Comparison of ENCODE assay signal across 20 cellular contexts in genomic region chr6:166849762-166850181, GRCh38.
DNase-seq lines count a peak whose midpoint lies in the region; ATAC-seq and TF ChIP-seq lines count a peak whose summit lies in the region.
"Had no signal": no experiment of that assay in that cellular context is flagged by ENCODE, and none has a peak within 500 bp of the region (broad histone marks: within the 10 kb centered on the region; RNA-seq: fewer than 3 reads in every experiment).

No MANE protein-coding gene starts in this region.

- TF ChIP-seq POLR2A in vagina (IDR thresholded peaks at IDR 0.05) = no peak

- H3K4me1 Mint-ChIP-seq in memory B cell = peaks cover 6% of the 10 kb centered on the region
- no peaks in the 10 kb centered on the region for H3K4me1 Mint-ChIP-seq in CD4-positive, alpha-beta T cell (ENCODE audit: low read depth)
- H3K4me1 Mint-ChIP-seq in activated CD4-positive, alpha-beta T cell treated with anti-CD3 and anti-CD28 coated beads, Interleukin-2, amount 10 ng/mL, durations not matched to agents 7 days and 5 days = peaks cover 3% of the 10 kb centered on the region
- H3K4me1 Mint-ChIP-seq: natural killer cell had no signal

- peaks cover 13% of the 10 kb centered on the region for H3K9me3 Mint-ChIP-seq in memory B cell
- H3K9me3 Mint-ChIP-seq in CD4-positive, alpha-beta T cell = peaks cover 2% of the 10 kb centered on the region
- peaks cover 7% of the 10 kb centered on the region for H3K9me3 Mint-ChIP-seq in activated CD4-positive, alpha-beta T cell treated with anti-CD3 and anti-CD28 coated beads, Interleukin-2, amount 10 ng/mL, durations not matched to agents 7 days and 5 days

- H3K9me3 ChIP-seq in CD4-positive, alpha-beta T cell (ENCODE audit: control insufficient read depth, low read length) = no peaks in the 10 kb centered on the region
- H3K9me3 ChIP-seq in psoas muscle (no peaks in the 10 kb centered on the region), vagina (no peaks in the 10 kb centered on the region)

- H3K4me3 ChIP-seq in GM12864 (ENCODE audit: low read depth, low read length) = no peak overlapping the region
- no peak overlapping the region for H3K4me3 ChIP-seq in psoas muscle
- H3K4me3 ChIP-seq in vagina = no peak overlapping the region
- H3K4me3 ChIP-seq: lung had no signal

- no peak overlapping the region for H3K27ac Mint-ChIP-seq in memory B cell
- no peak overlapping the region for H3K27ac Mint-ChIP-seq in CD4-positive, alpha-beta T cell
- no peak overlapping the region for H3K27ac Mint-ChIP-seq in activated CD4-positive, alpha-beta T cell treated with anti-CD3 and anti-CD28 coated beads, Interleukin-2, amount 10 ng/mL, durations not matched to agents 7 days and 5 days
- H3K27ac Mint-ChIP-seq: activated CD4-positive, alpha-beta T cell treated with anti-CD3 and anti-CD28 coated beads for 36 hours; natural killer cell; stimulated activated naive CD8-positive, alpha-beta T cell treated with anti-CD3 and anti-CD28 coated beads, Interleukin-15, amount 100 ng/mL, for 72 hours had no signal

- no peaks in the 10 kb centered on the region for H3K36me3 ChIP-seq in psoas muscle (ENCODE audit: insufficient read depth in 1 of 2, low read depth in 1 of 2)
- no peaks in the 10 kb centered on the region for H3K36me3 ChIP-seq in vagina

- CTCF ChIA-PET in CD4-positive, alpha-beta T cell (lab: Charles Lee) = no interaction called here
- CTCF ChIA-PET in activated CD4-positive, alpha-beta T cell treated with anti-CD3 and anti-CD28 coated beads, Interleukin-2, amount 10 ng/mL, durations not matched to agents 7 days and 5 days (lab: Charles Lee) = no interaction called here

- H3K27ac ChIP-seq in CD4-positive, alpha-beta T cell (ENCODE audit: low read depth, low read length) = no peak overlapping the region
- H3K27ac ChIP-seq in psoas muscle = no peak overlapping the region
- H3K27ac ChIP-seq in vagina = no peak overlapping the region

- no peak for TF ChIP-seq CTCF in GM12864 (IDR thresholded peaks at IDR 0.05; ENCODE audit: low read depth, low read length, missing control alignments)
- no peak for TF ChIP-seq CTCF in CD4-positive, alpha-beta T cell (IDR thresholded peaks at IDR 0.05)
- no peak for TF ChIP-seq CTCF in psoas muscle (IDR thresholded peaks at IDR 0.05)
- TF ChIP-seq CTCF in vagina (IDR thresholded peaks at IDR 0.05) = no peak

- ATAC-seq in GM21528 (IDR thresholded peaks at IDR 0.05; ENCODE audit: low FRiP score, unreplicated experiment) (peak; percentile 68), HG03175 (IDR thresholded peaks at IDR 0.05; ENCODE audit: unreplicated experiment) (peak; percentile 50), memory B cell (ENCODE audit: low read depth) (peak; percentile 43), psoas muscle (no peak)
- ATAC-seq in CD4-positive, alpha-beta T cell (ENCODE audit: poor library complexity) = no peak
- ATAC-seq: activated CD4-positive, alpha-beta T cell treated with anti-CD3 and anti-CD28 coated beads for 36 hours; natural killer cell; stimulated activated naive CD8-positive, alpha-beta T cell treated with anti-CD3 and anti-CD28 coated beads, Interleukin-15, amount 100 ng/mL, for 72 hours had no signal

- H3K4me1 ChIP-seq in psoas muscle (no peaks in the 10 kb centered on the region), vagina (peaks cover 6% of the 10 kb centered on the region)

- intact Hi-C loops in CD4-positive, alpha-beta T cell (cut with DNase I, micrococcal nuclease) = no loop called here
- intact Hi-C loops in psoas muscle (cut with DNase I) (no loop called here), vagina (cut with DNase I) (no loop called here)

- H3K27me3 ChIP-seq in CD4-positive, alpha-beta T cell (ENCODE audit: control insufficient read depth, insufficient read depth, low read length) = no peaks in the 10 kb centered on the region
- H3K27me3 ChIP-seq in psoas muscle (ENCODE audit: insufficient read depth in 3 of 3, low read length in 2 of 3) (no peaks in the 10 kb centered on the region), vagina (no peaks in the 10 kb centered on the region)

- 68 to 74% (median 74%) methylated on average over 15 of the region's 15 CpGs for WGBS in psoas muscle, 3 donors

- POLR2A ChIA-PET in CD4-positive, alpha-beta T cell (lab: Charles Lee) = no interaction called here
- POLR2A ChIA-PET in activated CD4-positive, alpha-beta T cell treated with anti-CD3 and anti-CD28 coated beads, Interleukin-2, amount 10 ng/mL, durations not matched to agents 7 days and 5 days (lab: Charles Lee) = no interaction called here

- H3K27me3 Mint-ChIP-seq in memory B cell = no peaks in the 10 kb centered on the region
- H3K27me3 Mint-ChIP-seq in CD4-positive, alpha-beta T cell = no peaks in the 10 kb centered on the region
- peaks cover 9% of the 10 kb centered on the region for H3K27me3 Mint-ChIP-seq in activated CD4-positive, alpha-beta T cell treated with anti-CD3 and anti-CD28 coated beads, Interleukin-2, amount 10 ng/mL, durations not matched to agents 7 days and 5 days
- H3K27me3 Mint-ChIP-seq: activated CD4-positive, alpha-beta T cell treated with anti-CD3 and anti-CD28 coated beads for 36 hours; stimulated activated naive CD8-positive, alpha-beta T cell treated with anti-CD3 and anti-CD28 coated beads, Interleukin-15, amount 100 ng/mL, for 72 hours had no signal

- no peak overlapping the region for H3K4me3 Mint-ChIP-seq in memory B cell
- H3K4me3 Mint-ChIP-seq in CD4-positive, alpha-beta T cell = no peak overlapping the region
- H3K4me3 Mint-ChIP-seq in activated CD4-positive, alpha-beta T cell treated with anti-CD3 and anti-CD28 coated beads, Interleukin-2, amount 10 ng/mL, durations not matched to agents 7 days and 5 days = no peak overlapping the region
- H3K4me3 Mint-ChIP-seq: activated CD4-positive, alpha-beta T cell treated with anti-CD3 and anti-CD28 coated beads for 36 hours; natural killer cell; stimulated activated naive CD8-positive, alpha-beta T cell treated with anti-CD3 and anti-CD28 coated beads, Interleukin-15, amount 100 ng/mL, for 72 hours had no signal

- peaks cover 9% of the 10 kb centered on the region for H3K36me3 Mint-ChIP-seq in memory B cell
- H3K36me3 Mint-ChIP-seq in CD4-positive, alpha-beta T cell (ENCODE audit: low read depth) = peaks cover 12% of the 10 kb centered on the region
- H3K36me3 Mint-ChIP-seq in activated CD4-positive, alpha-beta T cell treated with anti-CD3 and anti-CD28 coated beads, Interleukin-2, amount 10 ng/mL, durations not matched to agents 7 days and 5 days (ENCODE audit: low read depth) = no peaks in the 10 kb centered on the region
- H3K36me3 Mint-ChIP-seq: natural killer cell had no signal

- DNase-seq in GM12864 (ENCODE audit: low read depth) (peak; percentile 33), memory B cell (ENCODE audit: low spot score in 2 of 2) (no peak), psoas muscle (no peak), vagina (ENCODE audit: extremely low spot score in 2 of 2) (no peak)
- no peak for DNase-seq in CD4-positive, alpha-beta T cell
- DNase-seq in activated CD4-positive, alpha-beta T cell treated with anti-CD3 and anti-CD28 coated beads, Interleukin-2, amount 10 ng/mL, durations not matched to agents 7 days and 5 days = no peak
- DNase-seq: activated CD4-positive, alpha-beta T cell treated with anti-CD3 and anti-CD28 coated beads for 36 hours; activated CD8-positive, alpha-beta memory T cell treated with anti-CD3 and anti-CD28 coated beads, Interleukin-2, amount 50 U/mL, for 48 hours; activated naive CD4-positive, alpha-beta T cell; EL; IMR-90; MV-4-11; natural killer cell; NCI-H2081; NCI-H526; stimulated activated naive CD8-positive, alpha-beta T cell treated with anti-CD3 and anti-CD28 coated beads, Interleukin-15, amount 100 ng/mL, for 72 hours; T-helper 9 cell had no signal

Comparison
In these comparisons a context has a peak if more than half of its experiments do, and no peak if none do; other contexts are left out.
1. ATAC-seq: peak in GM21528 (single experiment), HG03175 (single experiment) and memory B cell (single experiment); none in CD4-positive, alpha-beta T cell (single experiment) and psoas muscle (0 of 4).